9 cellular contexts compared by ENCODE assay signal in the genomic region with DNA sequence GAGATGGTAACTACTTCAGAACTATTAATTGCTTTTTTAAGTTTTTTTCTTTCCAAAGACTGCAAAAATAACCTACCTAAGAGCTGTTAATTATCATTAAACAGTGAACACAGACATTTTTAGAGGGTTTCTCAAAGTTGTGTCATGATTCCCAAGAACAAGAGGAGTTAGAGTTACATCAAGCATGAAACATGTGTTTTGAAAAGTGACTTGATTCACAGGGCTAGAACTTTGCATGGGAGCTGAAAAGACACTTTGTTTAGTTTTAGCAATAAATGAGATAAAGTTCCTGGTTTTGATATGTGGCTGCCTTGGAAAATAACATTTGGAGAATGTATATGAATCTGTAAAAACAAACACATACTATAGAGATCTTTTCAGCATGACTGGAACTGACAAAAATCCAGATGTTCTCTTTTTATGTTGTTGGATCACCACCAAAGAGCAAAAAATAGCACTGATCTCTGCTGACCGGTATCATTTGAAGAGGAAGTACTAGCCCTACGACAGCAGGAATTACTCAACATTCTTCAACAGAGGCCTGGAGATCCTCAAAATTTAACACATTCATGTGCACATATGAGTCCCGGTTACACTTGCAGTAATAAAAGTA.
DNase-seq lines count a peak whose midpoint lies in the region; ATAC-seq and TF ChIP-seq lines count a peak whose summit lies in the region.
"Had no signal": no experiment of that assay in that cellular context is flagged by ENCODE, and none has a peak within 500 bp of the region (broad histone marks: within the 10 kb centered on the region; RNA-seq: fewer than 3 reads in every experiment).

No MANE protein-coding gene starts in this region.

- intact Hi-C loops in ascending aorta (cut with DNase I) (no loop called here), spleen (cut with DNase I; ENCODE audit: low total_unique reads) (no loop called here)

- H3K4me3 ChIP-seq in ascending aorta = no peak overlapping the region
- no peak overlapping the region for H3K4me3 ChIP-seq in hepatocyte
- no peak overlapping the region for H3K4me3 ChIP-seq in spleen

- H3K9me3 ChIP-seq in ascending aorta (no peaks in the 10 kb centered on the region), hepatocyte (ENCODE audit: low read depth) (no peaks in the 10 kb centered on the region), spleen (peaks cover 0 to 9% (median 3%) of the 10 kb centered on the region in 8 donors)

- ATAC-seq in HG02885 (IDR thresholded peaks at IDR 0.05; ENCODE audit: poor library complexity, unreplicated experiment) (no peak), GM18511 (IDR thresholded peaks at IDR 0.05; ENCODE audit: unreplicated experiment) (no peak), GM19463 (IDR thresholded peaks at IDR 0.05; ENCODE audit: unreplicated experiment) (no peak)

- no peak for TF ChIP-seq CTCF in ascending aorta (IDR thresholded peaks at IDR 0.05)
- TF ChIP-seq CTCF in hepatocyte (IDR thresholded peaks at IDR 0.05; ENCODE audit: poor library complexity) = no peak
- no peak for TF ChIP-seq CTCF in spleen (IDR thresholded peaks at IDR 0.05 in 8 of 11, conservative IDR thresholded peaks at IDR 0.05 in 3 of 11)

- H3K4me1 ChIP-seq in ascending aorta = peaks cover 0 to 10% of the 10 kb centered on the region in 2 donors
- peaks cover 6% of the 10 kb centered on the region for H3K4me1 ChIP-seq in hepatocyte (ENCODE audit: insufficient read depth)
- H3K4me1 ChIP-seq in spleen = peaks cover 0 to 6% (median 0%) of the 10 kb centered on the region in 6 donors

- DNase-seq in HS-27A (ENCODE audit: low read depth) (peak; percentile 8), ascending aorta (ENCODE audit: low spot score in 2 of 2) (no peak), hepatocyte (ENCODE audit: low spot score) (peak; percentile 46), spleen (no peak), COLO668 (lab: John Stamatoyannopoulos, UW; ENCODE audit: unreplicated experiment) (no peak)
- DNase-seq: activated naive CD4-positive, alpha-beta T cell treated with anti-CD3 and anti-CD28 coated beads for 36 hours had no signal

- H3K27me3 ChIP-seq in ascending aorta = no peaks in the 10 kb centered on the region
- no peaks in the 10 kb centered on the region for H3K27me3 ChIP-seq in hepatocyte
- H3K27me3 ChIP-seq in spleen (replicated peaks in 1 of 7) = no peaks in the 10 kb centered on the region

- H3K27ac ChIP-seq in ascending aorta = peak overlapping the region; percentile 50 to 56
- peak overlapping the region; percentile 88 for H3K27ac ChIP-seq in hepatocyte
- H3K27ac ChIP-seq in spleen = peak overlapping the region in 6 of 8 donors; percentile 1 to 50 (median 28)

- H4K20me1 ChIP-seq in hepatocyte (ENCODE audit: insufficient read depth, poor library complexity, severe bottlenecking) = no peaks in the 10 kb centered on the region

- H3K79me2 ChIP-seq in hepatocyte = no peaks in the 10 kb centered on the region

- no peaks in the 10 kb centered on the region for H3K9me2 ChIP-seq in hepatocyte (replicated peaks; ENCODE audit: insufficient read depth)

- 34% methylated on average over 3 of the region's 3 CpGs for WGBS in hepatocyte (ENCODE audit: low lambda C conversion rate, missing lambda C conversion rate)
- WGBS in spleen, 5 donors = 22 to 30% (median 25%) methylated on average over 3 of the region's 3 CpGs

- H3K36me3 ChIP-seq in ascending aorta (no peaks in the 10 kb centered on the region), hepatocyte (replicated peaks; ENCODE audit: insufficient read depth, low read depth) (no peaks in the 10 kb centered on the region), spleen (no peaks in the 10 kb centered on the region)

- no peak overlapping the region for H2AFZ ChIP-seq in hepatocyte

- TF ChIP-seq POLR2A in spleen (IDR thresholded peaks at IDR 0.05) = no peak

- H3K4me2 ChIP-seq in hepatocyte = peak overlapping the region; percentile 23

Comparison
In these comparisons a context has a peak if more than half of its experiments do, and no peak if none do; other contexts are left out.
1. DNase-seq: peak in HS-27A (single experiment) and hepatocyte (single experiment); none in ascending aorta (0 of 2), spleen (single experiment) and COLO668 (single experiment).
2. H3K27ac ChIP-seq: peak in every context shown above with its lines; median percentile 88 in hepatocyte; 53 in ascending aorta; 28 in spleen.